In genomic region chr1:232250838-232251237, GRCh38 we compare ENCODE assay signal across 17 cellular contexts.
"Had no signal": no experiment of that assay in that cellular context is flagged by ENCODE, and none has a peak within 500 bp of the region (broad histone marks: within the 10 kb centered on the region; RNA-seq: fewer than 3 reads in every experiment).

No MANE protein-coding gene starts in this region.

- H3K9me3 ChIP-seq: heart right ventricle, psoas muscle, testis, transverse colon had no signal

- H3K27ac ChIP-seq: heart right ventricle, parathyroid adenoma, psoas muscle, testis, transverse colon had no signal

- H2AFZ ChIP-seq: parathyroid adenoma had no signal

- DNase-seq: activated CD4-positive, alpha-beta T cell treated with anti-CD3 and anti-CD28 coated beads for 4 hours; activated CD4-positive, alpha-beta T cell treated with anti-CD3 and anti-CD28 coated beads, Interleukin-2, amount 50 U/mL, for 4 hours; activated naive CD4-positive, alpha-beta T cell treated with Interleukin-2 at 50 U/mL for 16 hours; activated T-cell treated with anti-CD3 and anti-CD28 coated beads for 4 hours; activated T-cell treated with anti-CD3 and anti-CD28 coated beads, Interleukin-2, amount 50 U/mL, for 72 hours; anterior cingulate cortex; effector CD4-positive, alpha-beta T cell; heart right ventricle; naive thymus-derived CD8-positive, alpha-beta T cell; occipital lobe; psoas muscle; right cardiac atrium; stimulated activated CD4-positive, alpha-beta T cell treated with anti-CD3 and anti-CD28 coated beads, Interleukin-2, amount 100 ng/mL, for 48 hours; stimulated activated naive CD4-positive, alpha-beta T cell treated with Interleukin-2 at 50 U/mL for 16 hours; testis; transverse colon had no signal

- H3K79me2 ChIP-seq: parathyroid adenoma had no signal

- H3K36me3 ChIP-seq: heart right ventricle, transverse colon had no signal

- H3K4me3 ChIP-seq: heart right ventricle, psoas muscle, testis, transverse colon had no signal

- H3K9ac ChIP-seq: parathyroid adenoma had no signal

- H3K4me1 ChIP-seq: parathyroid adenoma, psoas muscle, testis had no signal

- H3K27me3 ChIP-seq: testis, transverse colon had no signal

- ATAC-seq: activated T-cell treated with anti-CD3 and anti-CD28 coated beads, Interleukin-2, amount 50 U/mL, for 72 hours; heart right ventricle; naive thymus-derived CD8-positive, alpha-beta T cell; psoas muscle; right cardiac atrium had no signal
